Comparison of ENCODE assay signal across 7 cellular contexts in genomic region chr12:120116443-120116791, GRCh38. TPM values are rescaled to one million over a fixed set of nuclear protein-coding genes. Genes with fewer than 3 reads are reported as not detected.
A peak's percentile ranks its signal among the peaks of the same experiment; 100 is the strongest.
DNase-seq lines count a peak whose midpoint lies in the region; ATAC-seq and TF ChIP-seq lines count a peak whose summit lies in the region.

TSS of gene RAB35 (minus strand) at chr12:120116753. CDS start at chr12:120116650, 103 bp downstream.

- peak within 1 kb of the TSS; percentile 75 to 97 (median 95) for H3K27ac Mint-ChIP-seq in H9
- peak within 1 kb of the TSS; percentile 90 for H3K27ac Mint-ChIP-seq in T-helper 2 cell treated with Interferon-gamma antibody and Interleukin-4, amounts not matched to agents 5 μg/mL and 100 μg/mL, for 36 hours

- H2AK5ac ChIP-seq in H9 (ENCODE audit: insufficient read length, low read length), result no peak within 1 kb of the TSS

- H2BK12ac ChIP-seq in H9 (ENCODE audit: insufficient read length, low read depth, low read length), result no peak within 1 kb of the TSS

- no peak within 1 kb of the TSS for H4K8ac ChIP-seq in H9 (replicated peaks; ENCODE audit: insufficient read length, low read depth, low read length)

- peak; percentile 54 for ATAC-seq in gastroesophageal sphincter

- no peak within 1 kb of the TSS for H2BK15ac ChIP-seq in H9 (ENCODE audit: low read depth, low read length)

- peak within 1 kb of the TSS; percentile 80 for H3K56ac ChIP-seq in H9 (ENCODE audit: insufficient read length, low read depth, low read length)

- peak within 1 kb of the TSS; percentile 85; the same call in 1 of the 2 replicates for H3K14ac ChIP-seq in H9 (ENCODE audit: insufficient read depth, low read length)

- no peak within 1 kb of the TSS for H3T11ph ChIP-seq in H9 (ENCODE audit: low read length)

- WGBS in H9 (ENCODE audit: extremely low coverage, insufficient read length, low lambda C conversion rate), result no CpG with 5 or more reads among the region's 49 CpGs
- no CpG with 5 or more reads among the region's 49 CpGs for WGBS in gastroesophageal sphincter (ENCODE audit: low coverage in 1 of 2), 2 donors

- no peak within 1 kb of the TSS for H3K27ac ChIP-seq in H9 (ENCODE audit: insufficient read length, low read depth, low read length)
- H3K27ac ChIP-seq in gastroesophageal sphincter, result peak within 1 kb of the TSS; percentile 89 to 98 (median 94)
- H3K27ac ChIP-seq in parathyroid adenoma, result peak within 1 kb of the TSS; percentile 89

- peaks cover 6% of the 10 kb centered on the region for H3K4me1 ChIP-seq in H9 (ENCODE audit: insufficient read depth, low read length)
- H3K4me1 ChIP-seq in gastroesophageal sphincter, result peaks cover 0 to 79% (median 28%) of the 10 kb centered on the region in 3 donors
- H3K4me1 ChIP-seq in parathyroid adenoma, result peaks cover 9% of the 10 kb centered on the region

- peak within 1 kb of the TSS; percentile 89 to 96 for H3K4me3 Mint-ChIP-seq in H9
- peak within 1 kb of the TSS; percentile 96 for H3K4me3 Mint-ChIP-seq in T-helper 2 cell treated with Interferon-gamma antibody and Interleukin-4, amounts not matched to agents 5 μg/mL and 100 μg/mL, for 36 hours

- no peak for DNase-seq in H9
- no peak for DNase-seq in T-helper 2 cell treated with Interferon-gamma antibody and Interleukin-4, amounts not matched to agents 5 μg/mL and 100 μg/mL, for 36 hours (ENCODE audit: low spot score)
- DNase-seq in T-helper 9 cell, result no peak
- no peak for DNase-seq in LoVo (ENCODE audit: low spot score)
- no peak for DNase-seq in NCI-H446 (lab: John Stamatoyannopoulos, UW)

- H3K4me2 ChIP-seq in H9 (ENCODE audit: insufficient read depth, insufficient read length, low read length) (peak within 1 kb of the TSS; percentile 85), parathyroid adenoma (ENCODE audit: low read length) (peak within 1 kb of the TSS; percentile 77)

- no peak within 1 kb of the TSS for H2BK5ac ChIP-seq in H9 (ENCODE audit: insufficient read length, low read length)

- peaks cover 2% of the 10 kb centered on the region for H3K79me1 ChIP-seq in H9 (ENCODE audit: insufficient read depth, low read depth, low read length, poor library complexity, severe bottlenecking)

- peaks cover 29% of the 10 kb centered on the region in 2 experiments for H3K4me1 Mint-ChIP-seq in H9
- H3K4me1 Mint-ChIP-seq in T-helper 2 cell treated with Interferon-gamma antibody and Interleukin-4, amounts not matched to agents 5 μg/mL and 100 μg/mL, for 36 hours (ENCODE audit: low read depth), result peaks cover 56% of the 10 kb centered on the region

- H4K5ac ChIP-seq in H9 (ENCODE audit: insufficient read length, low read depth, low read length), result no peak within 1 kb of the TSS

- H4K91ac ChIP-seq in H9 (ENCODE audit: insufficient read length, low read depth, low read length), result no peak within 1 kb of the TSS

- peak within 1 kb of the TSS; percentile 71 to 78 for H3K4me3 ChIP-seq in gastroesophageal sphincter
- peak within 1 kb of the TSS; percentile 77 for H3K4me3 ChIP-seq in parathyroid adenoma (ENCODE audit: low read depth, low read length)

- no peak within 1 kb of the TSS for H2BK20ac ChIP-seq in H9 (ENCODE audit: low read depth, low read length, poor library complexity, severe bottlenecking)

- peaks cover 3% of the 10 kb centered on the region for H4K20me1 ChIP-seq in H9 (ENCODE audit: control insufficient read depth, insufficient read depth, insufficient read length)

- no peaks in the 10 kb centered on the region; the same call in 1 of the 2 replicates for H3K27me3 Mint-ChIP-seq in H9 (ENCODE audit: low read depth)
- H3K27me3 Mint-ChIP-seq in T-helper 2 cell treated with Interferon-gamma antibody and Interleukin-4, amounts not matched to agents 5 μg/mL and 100 μg/mL, for 36 hours (ENCODE audit: low read depth), result no peaks in the 10 kb centered on the region

- H3K9me3 Mint-ChIP-seq in H9, result no peaks in the 10 kb centered on the region; a peak in 1 of 5 replicates
- H3K9me3 Mint-ChIP-seq in T-helper 2 cell treated with Interferon-gamma antibody and Interleukin-4, amounts not matched to agents 5 μg/mL and 100 μg/mL, for 36 hours, result no peaks in the 10 kb centered on the region

- no peaks in the 10 kb centered on the region for H3K27me3 ChIP-seq in H9 (ENCODE audit: insufficient read depth, low read length)
- H3K27me3 ChIP-seq in gastroesophageal sphincter, result no peaks in the 10 kb centered on the region
- H3K27me3 ChIP-seq in parathyroid adenoma (ENCODE audit: control insufficient read depth, insufficient read depth, low read length), result no peaks in the 10 kb centered on the region

- no peak for TF ChIP-seq POLR2A in gastroesophageal sphincter (IDR thresholded peaks at IDR 0.05)

- peaks cover 0 to 23% of the 10 kb centered on the region in 2 donors for H3K36me3 ChIP-seq in gastroesophageal sphincter
- no peaks in the 10 kb centered on the region for H3K36me3 ChIP-seq in parathyroid adenoma (ENCODE audit: control insufficient read depth, insufficient read depth, low read length)

- no peak for TF ChIP-seq CTCF in H9 (conservative IDR thresholded peaks at IDR 0.05)
- peak in 1 of 4 experiments; percentile 12 for TF ChIP-seq CTCF in gastroesophageal sphincter (IDR thresholded peaks at IDR 0.05)
- TF ChIP-seq CTCF in parathyroid adenoma (IDR thresholded peaks at IDR 0.05), result no peak

- H2AFZ ChIP-seq in H9 (ENCODE audit: low read length), result no peak within 1 kb of the TSS
- peak within 1 kb of the TSS; percentile 97 for H2AFZ ChIP-seq in parathyroid adenoma

- H3K9me3 ChIP-seq in H9 (ENCODE audit: control insufficient read depth, low read depth, low read length), result no peaks in the 10 kb centered on the region
- H3K9me3 ChIP-seq in gastroesophageal sphincter, result no peaks in the 10 kb centered on the region
- no peaks in the 10 kb centered on the region for H3K9me3 ChIP-seq in parathyroid adenoma (ENCODE audit: control insufficient read depth, low read length)

- peaks cover 10 to 34% (median 16%) of the 10 kb centered on the region in 3 experiments for H3K36me3 Mint-ChIP-seq in H9 (ENCODE audit: insufficient read depth in 1 of 3, low read depth in 3 of 3)
- peaks cover 40% of the 10 kb centered on the region for H3K36me3 Mint-ChIP-seq in T-helper 2 cell treated with Interferon-gamma antibody and Interleukin-4, amounts not matched to agents 5 μg/mL and 100 μg/mL, for 36 hours (ENCODE audit: low read depth)

- peak within 1 kb of the TSS; percentile 65 for H3K18ac ChIP-seq in H9 (ENCODE audit: insufficient read length, low read depth, low read length)

- peak within 1 kb of the TSS; percentile 24 for H3K23ac ChIP-seq in H9 (ENCODE audit: insufficient read length, low read depth, low read length)

- no peak for TF ChIP-seq EP300 in gastroesophageal sphincter (IDR thresholded peaks at IDR 0.05)

- peaks cover 22% of the 10 kb centered on the region; the same call in 1 of the 2 replicates for H3K79me2 ChIP-seq in H9 (ENCODE audit: insufficient read depth, low read length)
- peaks cover 28% of the 10 kb centered on the region for H3K79me2 ChIP-seq in parathyroid adenoma

- H3K9ac ChIP-seq in H9 (ENCODE audit: extremely low read depth, insufficient read length, low read length), result peak within 1 kb of the TSS; percentile 89
- peak within 1 kb of the TSS; percentile 17 for H3K9ac ChIP-seq in parathyroid adenoma

- H3K4ac ChIP-seq in H9 (ENCODE audit: low read depth, low read length), result no peak within 1 kb of the TSS

- peaks cover 10% of the 10 kb centered on the region for H3K23me2 ChIP-seq in H9 (ENCODE audit: insufficient read length, low read depth, low read length, poor library complexity, severe bottlenecking)

- H2BK120ac ChIP-seq in H9 (ENCODE audit: low read depth, low read length, poor library complexity, severe bottlenecking), result no peak within 1 kb of the TSS

RNA-seq across cellular contexts. Expression of gene RAB35, which starts in this region (rescaled TPM):
- total RNA-seq in H9 (2021), result 60.0 and 60.6 TPM in 2 replicates
- total RNA-seq in gastroesophageal sphincter, result 10 to 100 TPM; 37.5 to 42.3 (median 41.7) TPM
